ENCODE assay signal across 8 cellular contexts in the genomic region with DNA sequence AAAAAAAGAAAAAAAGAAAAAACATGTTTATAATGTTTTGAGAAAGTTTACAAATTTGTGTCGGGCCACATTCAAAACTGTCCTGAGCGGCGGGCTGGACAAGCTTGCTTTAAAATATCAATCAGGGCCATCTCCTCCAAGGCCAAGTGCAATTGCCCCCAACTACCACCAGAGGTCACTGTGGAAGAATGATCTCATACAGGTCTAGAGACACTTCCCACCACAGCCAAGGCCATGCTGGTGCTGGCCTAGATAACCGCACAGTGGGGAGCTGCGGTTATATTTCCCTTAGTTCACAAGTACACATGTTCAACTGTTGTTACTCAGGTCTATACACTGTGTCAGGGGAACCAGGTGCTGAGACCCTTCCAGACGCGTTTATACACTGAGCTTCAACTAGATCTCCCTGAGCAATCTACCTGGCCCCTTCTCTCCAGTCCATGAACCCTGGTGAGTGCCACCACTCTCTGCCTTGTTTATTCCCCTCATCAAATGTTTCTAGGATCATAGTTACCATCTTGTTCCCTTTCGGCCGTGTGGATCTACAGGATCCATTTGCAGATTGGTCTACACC.
DNase-seq lines count a peak whose midpoint lies in the region; ATAC-seq, FAIRE-seq and TF ChIP-seq lines count a peak whose summit lies in the region.

No MANE protein-coding gene starts in this region.

- no peaks in the 10 kb centered on the region for H3K27me3 Mint-ChIP-seq in GM23338 (ENCODE audit: insufficient read depth, low read depth, poor library complexity)

- H3K27ac Mint-ChIP-seq in GM23338: no peak overlapping the region

- WGBS in pancreas, 2 donors: 49 to 50% methylated on average over 9 of the region's 9 CpGs

- peaks cover 12% of the 10 kb centered on the region for H3K9me3 Mint-ChIP-seq in GM23338

- H3K9me3 ChIP-seq in pancreas (no peaks in the 10 kb centered on the region), uterus (no peaks in the 10 kb centered on the region)

- peaks cover 5% of the 10 kb centered on the region; the same call in 2 of the 3 replicates for H3K36me3 Mint-ChIP-seq in GM23338 (ENCODE audit: low read depth)

- DNase-seq in Ammon's horn (ENCODE audit: low spot score) (peak; percentile 45), GM23338 (ENCODE audit: low spot score) (peak; percentile 88), NOMO-1 treated with dmso at 0.1 percent for 144 hours (lab: John Stamatoyannopoulos, UW; ENCODE audit: unreplicated experiment) (peak; percentile 21), fibroblast of the conjunctiva (ENCODE audit: low read depth) (peak; percentile 20), pancreas (peak; percentile 43 to 70 (median 60)), uterus (peak; percentile 28 to 32)
- peak; percentile 36 for DNase-seq in activated T-cell treated with anti-CD3 and anti-CD28 coated beads, Interleukin-2, amount 50 U/mL, for 1 hour

- intact Hi-C loops in pancreas (cut with DNase I): no loop called here
- intact Hi-C loops in uterus (cut with DNase I; ENCODE audit: low total_unique reads): no loop called here

- no peaks in the 10 kb centered on the region for H3F3A ChIP-seq in GM23338 (replicated peaks; ENCODE audit: low read depth)

- H3K27me3 ChIP-seq in GM23338 (ENCODE audit: insufficient read depth) (no peaks in the 10 kb centered on the region), pancreas (peaks cover 0 to 4% (median 0%) of the 10 kb centered on the region in 4 donors), uterus (no peaks in the 10 kb centered on the region)

- H3K9me2 ChIP-seq in GM23338 (ENCODE audit: insufficient read depth): peaks cover 28% of the 10 kb centered on the region; the same call in 1 of the 2 replicates

- H3K27ac ChIP-seq in GM23338 (ENCODE audit: low read depth) (no peak overlapping the region), pancreas (no peak overlapping the region), uterus (no peak overlapping the region)

- H3K4me3 ChIP-seq in GM23338: no peak overlapping the region
- H3K4me3 ChIP-seq in pancreas: no peak overlapping the region
- no peak overlapping the region for H3K4me3 ChIP-seq in uterus

- TF ChIP-seq CTCF in GM23338 (conservative IDR thresholded peaks at IDR 0.05; ENCODE audit: low read depth in 2 of 2) (peak; percentile 81 to 93), pancreas (IDR thresholded peaks at IDR 0.05) (peak; percentile 69 to 88 (median 82)), uterus (IDR thresholded peaks at IDR 0.05) (peak; percentile 42 to 61 (median 47))

- peak; percentile 93 for ATAC-seq in GM23338
- ATAC-seq in pancreas: peak; percentile 75 to 98 (median 92)
- no peak for ATAC-seq in GM18511 (IDR thresholded peaks at IDR 0.05; ENCODE audit: unreplicated experiment)

- no peaks in the 10 kb centered on the region for H4K20me1 ChIP-seq in GM23338 (replicated peaks; ENCODE audit: insufficient read depth)

- H3K4me1 ChIP-seq in GM23338 (ENCODE audit: insufficient read depth) (no peaks in the 10 kb centered on the region), pancreas (no peaks in the 10 kb centered on the region), uterus (no peaks in the 10 kb centered on the region)

- H3K4me2 ChIP-seq in GM23338: no peak overlapping the region

- no peak for FAIRE-seq in pancreas (lab: Jason Lieb, UNC)

- no peaks in the 10 kb centered on the region for H3K36me3 ChIP-seq in GM23338 (ENCODE audit: insufficient read depth)
- H3K36me3 ChIP-seq in pancreas: no peaks in the 10 kb centered on the region
- no peaks in the 10 kb centered on the region for H3K36me3 ChIP-seq in uterus

- H3K4me3 Mint-ChIP-seq in GM23338: no peak overlapping the region

- peaks cover 12% of the 10 kb centered on the region for H3K4me1 Mint-ChIP-seq in GM23338

- H3K79me2 ChIP-seq in GM23338 (replicated peaks; ENCODE audit: insufficient read depth): no peaks in the 10 kb centered on the region

- H2AFZ ChIP-seq in GM23338: no peak overlapping the region

- no peak for TF ChIP-seq POLR2A in uterus (IDR thresholded peaks at IDR 0.05)

TF ChIP-seq in GM23338, 12 proteins besides CTCF, POLR2A, EP300 and RAD21:
- no peak for TF ChIP-seq JUNB (IDR thresholded peaks at IDR 0.05; ENCODE audit: unreplicated experiment)
- no peak for TF ChIP-seq POLR2AphosphoS5 (IDR thresholded peaks at IDR 0.05; ENCODE audit: low read depth)
- TF ChIP-seq, protein P1, sequence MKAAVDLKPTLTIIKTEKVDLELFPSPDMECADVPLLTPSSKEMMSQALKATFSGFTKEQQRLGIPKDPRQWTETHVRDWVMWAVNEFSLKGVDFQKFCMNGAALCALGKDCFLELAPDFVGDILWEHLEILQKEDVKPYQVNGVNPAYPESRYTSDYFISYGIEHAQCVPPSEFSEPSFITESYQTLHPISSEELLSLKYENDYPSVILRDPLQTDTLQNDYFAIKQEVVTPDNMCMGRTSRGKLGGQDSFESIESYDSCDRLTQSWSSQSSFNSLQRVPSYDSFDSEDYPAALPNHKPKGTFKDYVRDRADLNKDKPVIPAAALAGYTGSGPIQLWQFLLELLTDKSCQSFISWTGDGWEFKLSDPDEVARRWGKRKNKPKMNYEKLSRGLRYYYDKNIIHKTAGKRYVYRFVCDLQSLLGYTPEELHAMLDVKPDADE (IDR thresholded peaks at IDR 0.05): no peak
- TF ChIP-seq STAT1 (IDR thresholded peaks at IDR 0.05; ENCODE audit: unreplicated experiment): no peak
- no peak for TF ChIP-seq ZNF331 (CRISPR knock-in tag; IDR thresholded peaks at IDR 0.05; ENCODE audit: low read depth)
- TF ChIP-seq, protein P2, sequence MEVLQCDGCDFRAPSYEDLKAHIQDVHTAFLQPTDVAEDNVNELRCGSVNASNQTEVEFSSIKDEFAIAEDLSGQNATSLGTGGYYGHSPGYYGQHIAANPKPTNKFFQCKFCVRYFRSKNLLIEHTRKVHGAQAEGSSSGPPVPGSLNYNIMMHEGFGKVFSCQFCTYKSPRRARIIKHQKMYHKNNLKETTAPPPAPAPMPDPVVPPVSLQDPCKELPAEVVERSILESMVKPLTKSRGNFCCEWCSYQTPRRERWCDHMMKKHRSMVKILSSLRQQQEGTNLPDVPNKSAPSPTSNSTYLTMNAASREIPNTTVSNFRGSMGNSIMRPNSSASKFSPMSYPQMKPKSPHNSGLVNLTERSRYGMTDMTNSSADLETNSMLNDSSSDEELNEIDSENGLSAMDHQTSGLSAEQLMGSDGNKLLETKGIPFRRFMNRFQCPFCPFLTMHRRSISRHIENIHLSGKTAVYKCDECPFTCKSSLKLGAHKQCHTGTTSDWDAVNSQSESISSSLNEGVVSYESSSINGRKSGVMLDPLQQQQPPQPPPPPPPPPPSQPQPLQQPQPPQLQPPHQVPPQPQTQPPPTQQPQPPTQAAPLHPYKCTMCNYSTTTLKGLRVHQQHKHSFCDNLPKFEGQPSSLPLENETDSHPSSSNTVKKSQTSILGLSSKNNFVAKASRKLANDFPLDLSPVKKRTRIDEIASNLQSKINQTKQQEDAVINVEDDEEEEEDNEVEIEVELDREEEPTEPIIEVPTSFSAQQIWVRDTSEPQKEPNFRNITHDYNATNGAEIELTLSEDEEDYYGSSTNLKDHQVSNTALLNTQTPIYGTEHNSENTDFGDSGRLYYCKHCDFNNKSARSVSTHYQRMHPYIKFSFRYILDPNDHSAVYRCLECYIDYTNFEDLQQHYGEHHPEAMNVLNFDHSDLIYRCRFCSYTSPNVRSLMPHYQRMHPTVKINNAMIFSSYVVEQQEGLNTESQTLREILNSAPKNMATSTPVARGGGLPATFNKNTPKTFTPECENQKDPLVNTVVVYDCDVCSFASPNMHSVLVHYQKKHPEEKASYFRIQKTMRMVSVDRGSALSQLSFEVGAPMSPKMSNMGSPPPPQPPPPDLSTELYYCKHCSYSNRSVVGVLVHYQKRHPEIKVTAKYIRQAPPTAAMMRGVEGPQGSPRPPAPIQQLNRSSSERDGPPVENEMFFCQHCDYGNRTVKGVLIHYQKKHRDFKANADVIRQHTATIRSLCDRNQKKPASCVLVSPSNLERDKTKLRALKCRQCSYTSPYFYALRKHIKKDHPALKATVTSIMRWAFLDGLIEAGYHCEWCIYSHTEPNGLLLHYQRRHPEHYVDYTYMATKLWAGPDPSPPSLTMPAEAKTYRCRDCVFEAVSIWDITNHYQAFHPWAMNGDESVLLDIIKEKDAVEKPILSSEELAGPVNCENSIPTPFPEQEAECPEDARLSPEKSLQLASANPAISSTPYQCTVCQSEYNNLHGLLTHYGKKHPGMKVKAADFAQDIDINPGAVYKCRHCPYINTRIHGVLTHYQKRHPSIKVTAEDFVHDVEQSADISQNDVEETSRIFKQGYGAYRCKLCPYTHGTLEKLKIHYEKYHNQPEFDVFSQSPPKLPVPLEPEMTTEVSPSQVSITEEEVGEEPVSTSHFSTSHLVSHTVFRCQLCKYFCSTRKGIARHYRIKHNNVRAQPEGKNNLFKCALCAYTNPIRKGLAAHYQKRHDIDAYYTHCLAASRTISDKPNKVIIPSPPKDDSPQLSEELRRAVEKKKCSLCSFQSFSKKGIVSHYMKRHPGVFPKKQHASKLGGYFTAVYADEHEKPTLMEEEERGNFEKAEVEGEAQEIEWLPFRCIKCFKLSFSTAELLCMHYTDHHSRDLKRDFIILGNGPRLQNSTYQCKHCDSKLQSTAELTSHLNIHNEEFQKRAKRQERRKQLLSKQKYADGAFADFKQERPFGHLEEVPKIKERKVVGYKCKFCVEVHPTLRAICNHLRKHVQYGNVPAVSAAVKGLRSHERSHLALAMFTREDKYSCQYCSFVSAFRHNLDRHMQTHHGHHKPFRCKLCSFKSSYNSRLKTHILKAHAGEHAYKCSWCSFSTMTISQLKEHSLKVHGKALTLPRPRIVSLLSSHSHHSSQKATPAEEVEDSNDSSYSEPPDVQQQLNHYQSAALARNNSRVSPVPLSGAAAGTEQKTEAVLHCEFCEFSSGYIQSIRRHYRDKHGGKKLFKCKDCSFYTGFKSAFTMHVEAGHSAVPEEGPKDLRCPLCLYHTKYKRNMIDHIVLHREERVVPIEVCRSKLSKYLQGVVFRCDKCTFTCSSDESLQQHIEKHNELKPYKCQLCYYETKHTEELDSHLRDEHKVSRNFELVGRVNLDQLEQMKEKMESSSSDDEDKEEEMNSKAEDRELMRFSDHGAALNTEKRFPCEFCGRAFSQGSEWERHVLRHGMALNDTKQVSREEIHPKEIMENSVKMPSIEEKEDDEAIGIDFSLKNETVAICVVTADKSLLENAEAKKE (CRISPR knock-in tag; IDR thresholded peaks at IDR 0.05): peak; percentile 93
- no peak for TF ChIP-seq ZNF114 (CRISPR knock-in tag; IDR thresholded peaks at IDR 0.05)

Comparison
In these comparisons a context has a peak if more than half of its experiments do, and no peak if none do; other contexts are left out.
1. DNase-seq: peak in every context shown above with its lines; median percentile 88 in GM23338; 60 in pancreas; 45 in Ammon's horn; 36 in activated T-cell treated with anti-CD3 and anti-CD28 coated beads, Interleukin-2, amount 50 U/mL, for 1 hour; 30 in uterus; 21 in NOMO-1 treated with dmso at 0.1 percent for 144 hours; 20 in fibroblast of the conjunctiva.